In the genomic region with DNA sequence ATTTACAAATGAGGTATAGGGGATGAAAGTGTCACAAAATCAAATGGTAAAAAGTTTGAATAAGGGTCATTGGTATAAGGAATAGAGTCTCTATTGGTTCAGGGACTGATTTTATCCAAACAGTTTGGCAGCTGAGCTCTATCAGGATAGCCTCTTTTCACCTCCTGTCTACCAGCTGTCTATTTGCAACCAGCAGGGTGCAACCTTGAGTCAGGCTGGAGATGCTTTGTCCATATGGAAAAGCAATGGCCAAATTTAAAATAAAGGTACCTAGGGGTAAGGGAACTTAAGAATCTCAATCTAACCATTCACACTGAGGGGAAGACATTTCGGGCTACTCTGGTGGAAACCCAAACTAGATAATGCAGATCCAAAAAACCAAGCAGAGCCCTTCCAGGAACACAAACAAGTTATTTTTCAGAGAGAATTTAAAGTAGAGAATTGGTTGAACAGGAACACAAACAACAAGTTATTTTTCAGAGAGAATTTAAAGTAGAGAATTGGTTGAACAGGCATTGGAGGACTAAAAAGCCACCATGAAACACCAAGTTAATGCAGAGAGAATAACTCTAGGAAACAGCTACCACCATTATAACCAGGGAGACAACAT, we compare ENCODE assay signal across 7 cellular contexts. TPM values are rescaled to one million over a fixed set of nuclear protein-coding genes. Genes with fewer than 3 reads are reported as not detected.
DNase-seq lines count a peak whose midpoint lies in the region; ATAC-seq and TF ChIP-seq lines count a peak whose summit lies in the region.

No MANE protein-coding gene starts in this region.

- H3K27ac ChIP-seq in body of pancreas (no peak overlapping the region), osteoblast (ENCODE audit: low read depth, low read length) (no peak overlapping the region)

- H3K36me3 ChIP-seq in body of pancreas (replicated peaks in 1 of 2; ENCODE audit: insufficient read depth in 1 of 2, low read depth in 2 of 2): no peaks in the 10 kb centered on the region
- H3K36me3 ChIP-seq in osteoblast (ENCODE audit: insufficient read depth, low read length): no peaks in the 10 kb centered on the region

- ATAC-seq in body of pancreas (no peak), HG03097 (IDR thresholded peaks at IDR 0.05; ENCODE audit: low FRiP score, unreplicated experiment) (no peak)

- H3K27me3 ChIP-seq in body of pancreas (no peaks in the 10 kb centered on the region), osteoblast (ENCODE audit: insufficient read depth, low read length) (no peaks in the 10 kb centered on the region)

- DNase-seq in NAMALWA (ENCODE audit: low spot score): peak; percentile 29
- DNase-seq in body of pancreas: peak; percentile 31 to 45 (median 40)
- peak; percentile 41 for DNase-seq in osteoblast (ENCODE audit: insufficient read length, low spot score, missing footprints)
- no peak for DNase-seq in SKM-1 treated with dmso at 0.1 percent for 144 hours (lab: John Stamatoyannopoulos, UW; ENCODE audit: unreplicated experiment)
- no peak for DNase-seq in HuH-7.5 (ENCODE audit: low spot score)

- no peak overlapping the region for H3K4me3 ChIP-seq in body of pancreas
- H3K4me3 ChIP-seq in osteoblast (ENCODE audit: insufficient read depth, low read length): no peak overlapping the region

- TF ChIP-seq CTCF in GM12873 (IDR thresholded peaks at IDR 0.05; ENCODE audit: insufficient read depth, low read depth, low read length, missing control alignments) (peak; percentile 61), body of pancreas (IDR thresholded peaks at IDR 0.05) (peak; percentile 15 to 51 (median 44)), osteoblast (IDR thresholded peaks at IDR 0.05; ENCODE audit: extremely low read depth, low read depth, low read length) (peak; percentile 15)

- 29 to 32% methylated on average over 1 of the region's 1 CpG for WGBS in body of pancreas, 2 donors

- H2AFZ ChIP-seq in osteoblast (ENCODE audit: low read length): no peak overlapping the region

- no peaks in the 10 kb centered on the region for H3K79me2 ChIP-seq in osteoblast (ENCODE audit: insufficient read depth, low read length)

- H3K9me3 ChIP-seq in body of pancreas: no peaks in the 10 kb centered on the region
- H3K9me3 ChIP-seq in osteoblast (ENCODE audit: low read depth, low read length): no peaks in the 10 kb centered on the region

- H3K4me1 ChIP-seq in body of pancreas (no peaks in the 10 kb centered on the region), osteoblast (ENCODE audit: insufficient read depth, low read length) (no peaks in the 10 kb centered on the region)

- H3K4me2 ChIP-seq in osteoblast (ENCODE audit: insufficient read depth, low read length): no peak overlapping the region

- TF ChIP-seq POLR2A in body of pancreas (IDR thresholded peaks at IDR 0.05): no peak

- no peaks in the 10 kb centered on the region for H4K20me1 ChIP-seq in osteoblast (ENCODE audit: insufficient read depth, low read length)

- intact Hi-C loops in body of pancreas (cut with DNase I): no loop called here

RNA-seq across cellular contexts. Expression of gene CA10, which starts 12.6 kb away (rescaled TPM):
- total RNA-seq in body of pancreas (under 1 TPM in 1 of 2 donors, not detected in 1; 0.26 TPM), osteoblast (not detected in 2 replicates)

Comparison
In these comparisons a context has a peak if more than half of its experiments do, and no peak if none do; other contexts are left out.
1. DNase-seq: peak in NAMALWA (single experiment), body of pancreas (4 of 4) and osteoblast (single experiment); none in SKM-1 treated with dmso at 0.1 percent for 144 hours (single experiment) and HuH-7.5 (single experiment).
2. Peak in every context shown above with its lines, with median percentiles within 50 percentile points of each other: CTCF ChIP-seq.